In the genomic region with DNA sequence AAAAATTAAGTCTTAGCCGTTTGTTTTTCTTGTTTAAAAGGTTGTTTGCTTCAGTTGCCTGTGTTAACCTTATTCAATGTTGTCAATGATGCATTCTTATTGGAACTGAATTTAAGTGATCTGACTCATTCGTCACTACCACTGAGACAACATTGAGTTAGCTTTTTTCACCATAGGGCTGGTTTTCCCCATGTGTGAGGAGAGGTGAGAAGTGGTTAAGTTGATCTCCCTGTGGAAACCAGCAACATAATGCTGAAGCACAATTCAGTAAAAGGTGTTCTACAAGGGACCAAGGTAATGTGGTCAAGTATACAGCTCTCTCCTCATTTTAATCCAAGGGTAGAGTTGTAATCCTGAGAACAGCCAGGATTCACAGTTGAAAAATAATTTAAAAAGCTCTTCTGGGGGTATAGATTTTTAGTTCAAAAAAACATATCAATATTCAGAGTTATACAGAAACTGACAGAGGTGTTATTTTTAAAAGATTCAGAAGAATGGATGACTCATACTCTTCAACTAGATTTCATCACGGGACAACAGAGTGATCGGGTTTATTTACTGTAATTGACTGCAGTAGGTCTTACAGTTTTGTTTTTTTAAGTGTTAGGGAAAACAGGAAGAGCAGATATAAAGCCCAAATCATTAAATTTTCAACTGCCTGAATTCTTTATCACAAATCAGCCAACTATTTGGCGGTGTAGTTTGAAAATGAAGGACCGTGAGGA, we compare ENCODE assay signal across 9 cellular contexts. TPM values are rescaled to one million over a fixed set of nuclear protein-coding genes. Genes with fewer than 3 reads are reported as not detected.
DNase-seq lines count a peak whose midpoint lies in the region; ATAC-seq and TF ChIP-seq lines count a peak whose summit lies in the region.
"Had no signal": no experiment of that assay in that cellular context is flagged by ENCODE, and none has a peak within 500 bp of the region (broad histone marks: within the 10 kb centered on the region; RNA-seq: fewer than 3 reads in every experiment).

No MANE protein-coding gene starts in this region.

- ATAC-seq in CD4-positive, alpha-beta T cell (ENCODE audit: poor library complexity), result peak; percentile 18
- peak; percentile 84 for ATAC-seq in HG02610 (IDR thresholded peaks at IDR 0.05; ENCODE audit: unreplicated experiment)
- peak; percentile 76 to 83 (median 80) for ATAC-seq in right lobe of liver
- no peak for ATAC-seq in GM18498 (IDR thresholded peaks at IDR 0.05; ENCODE audit: unreplicated experiment)
- ATAC-seq in HG03108 (IDR thresholded peaks at IDR 0.05; ENCODE audit: unreplicated experiment), result no peak

- intact Hi-C loops in CD4-positive, alpha-beta T cell (cut with DNase I, micrococcal nuclease), result no loop called here
- intact Hi-C loops in right lobe of liver (cut with DNase I), result no loop called here

- peaks cover 4 to 44% (median 14%) of the 10 kb centered on the region in 4 donors for H3K36me3 ChIP-seq in right lobe of liver

- H3K9me3 ChIP-seq in CD4-positive, alpha-beta T cell (ENCODE audit: control insufficient read depth, low read length), result no peaks in the 10 kb centered on the region
- no peaks in the 10 kb centered on the region for H3K9me3 ChIP-seq in right lobe of liver

- H3K36me3 Mint-ChIP-seq in CD4-positive, alpha-beta T cell (ENCODE audit: low read depth), result peaks cover 72% of the 10 kb centered on the region
- H3K36me3 Mint-ChIP-seq in activated naive CD8-positive, alpha-beta T cell, result peaks cover 21% of the 10 kb centered on the region

- no peaks in the 10 kb centered on the region for H3K27me3 ChIP-seq in CD4-positive, alpha-beta T cell (ENCODE audit: control insufficient read depth, insufficient read depth, low read length)
- H3K27me3 ChIP-seq in right lobe of liver, result no peaks in the 10 kb centered on the region
- H3K27me3 ChIP-seq: hepatocyte had no signal

- no peak for TF ChIP-seq CTCF in CD4-positive, alpha-beta T cell (IDR thresholded peaks at IDR 0.05)
- no peak for TF ChIP-seq CTCF in right lobe of liver (IDR thresholded peaks at IDR 0.05)

- TF ChIP-seq POLR2A in right lobe of liver (IDR thresholded peaks at IDR 0.05), result no peak

- CTCF ChIA-PET in CD4-positive, alpha-beta T cell (lab: Charles Lee), result interaction anchor here (1.0 kb wide), 1 partner anchor 31 kb away, joined by 4 read pairs; no protein-coding TSS in a partner anchor

- H3K27me3 Mint-ChIP-seq in CD4-positive, alpha-beta T cell, result no peaks in the 10 kb centered on the region
- no peaks in the 10 kb centered on the region for H3K27me3 Mint-ChIP-seq in activated naive CD8-positive, alpha-beta T cell

- no peak overlapping the region for H3K4me3 Mint-ChIP-seq in CD4-positive, alpha-beta T cell
- peak overlapping the region; percentile 68 for H3K4me3 Mint-ChIP-seq in activated naive CD8-positive, alpha-beta T cell

- WGBS in right lobe of liver (ENCODE audit: insufficient coverage, low coverage, low lambda C conversion rate, missing lambda C conversion rate), result 31% methylated on average over 6 of the region's 6 CpGs

- peaks cover 0 to 36% (median 11%) of the 10 kb centered on the region in 4 donors for H3K4me1 ChIP-seq in right lobe of liver

- H3K9me3 Mint-ChIP-seq in CD4-positive, alpha-beta T cell, result no peaks in the 10 kb centered on the region
- H3K9me3 Mint-ChIP-seq in activated naive CD8-positive, alpha-beta T cell (ENCODE audit: low read depth), result no peaks in the 10 kb centered on the region

- POLR2A ChIA-PET in CD4-positive, alpha-beta T cell (lab: Charles Lee), result interaction anchor here (0.6 to 5.3 kb wide), 3 partner anchors 11 to 407 kb away, joined by 3 to 18 read pairs (median 5); no protein-coding TSS in a partner anchor

- H3K4me3 ChIP-seq in right lobe of liver, result no peak overlapping the region
- H3K4me3 ChIP-seq: hepatocyte had no signal

- DNase-seq in CD4-positive, alpha-beta T cell, result no peak
- no peak for DNase-seq in right lobe of liver
- no peak for DNase-seq in NCI-H748 (lab: John Stamatoyannopoulos, UW; ENCODE audit: unreplicated experiment)
- DNase-seq in stimulated activated CD4-positive, alpha-beta T cell treated with anti-CD3 and anti-CD28 coated beads, Interleukin-4, amount 100 ng/mL, for 1 hour, result no peak

- H3K27ac Mint-ChIP-seq in CD4-positive, alpha-beta T cell, result peak overlapping the region; percentile 13
- peak overlapping the region; percentile 90 for H3K27ac Mint-ChIP-seq in activated naive CD8-positive, alpha-beta T cell

- H3K27ac ChIP-seq in CD4-positive, alpha-beta T cell (ENCODE audit: low read depth, low read length), result no peak overlapping the region
- peak overlapping the region; percentile 54 to 82 (median 71) for H3K27ac ChIP-seq in right lobe of liver
- H3K27ac ChIP-seq: hepatocyte had no signal

- H3K4me1 Mint-ChIP-seq in CD4-positive, alpha-beta T cell (ENCODE audit: low read depth), result peaks cover 29% of the 10 kb centered on the region
- H3K4me1 Mint-ChIP-seq in activated naive CD8-positive, alpha-beta T cell (ENCODE audit: low read depth), result peaks cover 39% of the 10 kb centered on the region

RNA-seq across cellular contexts. Expression of gene NOP58, which starts 12.6 kb away (rescaled TPM):
- total RNA-seq in CD4-positive, alpha-beta T cell, result 100 to 1,000 TPM; 280 to 288 TPM
- total RNA-seq in right lobe of liver, result 10 to 100 TPM; 16.4 to 37.8 (median 28.4) TPM

RNA-seq across cellular contexts. Expression of gene SUMO1, which starts 39.8 kb away (rescaled TPM):
- 10 to 100 TPM; 72.1 to 72.9 TPM for total RNA-seq in CD4-positive, alpha-beta T cell
- 10 to 100 TPM; 43.3 to 70.8 (median 55.0) TPM for total RNA-seq in right lobe of liver

Comparison
In these comparisons a context has a peak if more than half of its experiments do, and no peak if none do; other contexts are left out.
1. ATAC-seq: peak in CD4-positive, alpha-beta T cell (single experiment), HG02610 (single experiment) and right lobe of liver (4 of 4); none in GM18498 (single experiment) and HG03108 (single experiment).
2. RNA of gene NOP58, which starts 12.6 kb away (total RNA-seq): 280 to 288 TPM in CD4-positive, alpha-beta T cell; 16.4 to 37.8 TPM in right lobe of liver; every median in the first group is over 4 times any median in the second.